1 cellular context compared by ENCODE assay signal in the genomic region with DNA sequence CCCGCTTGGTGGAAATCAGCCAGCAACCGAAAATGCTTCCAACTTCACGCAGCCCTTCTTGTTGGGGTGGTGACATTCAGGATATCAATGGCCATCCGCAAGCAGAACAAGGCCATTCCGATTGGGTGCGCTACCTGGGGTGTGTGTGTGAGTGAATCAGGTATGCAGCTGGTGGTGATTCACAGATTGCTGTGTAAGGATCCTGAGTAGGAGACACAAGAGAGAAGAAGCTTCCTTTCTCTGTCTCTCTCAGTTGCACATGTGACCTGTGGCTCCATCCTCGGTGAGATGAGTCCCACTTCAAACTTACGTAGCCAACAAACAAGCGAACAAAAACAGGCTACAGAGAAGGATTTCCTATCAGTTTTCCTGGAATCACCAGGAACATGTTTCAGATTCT.
TF ChIP-seq lines count a peak whose summit lies in the region.

No MANE protein-coding gene starts in this region.

TF ChIP-seq in A549, 52 proteins besides CTCF, POLR2A, EP300 and RAD21:
- TF ChIP-seq PBX3 (IDR thresholded peaks at IDR 0.05), result no peak
TF ChIP-seq in A549: peak in this region for 0.
